ENCODE assay signal across 20 cellular contexts in genomic region chr9:86703346-86703745, GRCh38.
DNase-seq lines count a peak whose midpoint lies in the region; ATAC-seq, FAIRE-seq and TF ChIP-seq lines count a peak whose summit lies in the region.
"Had no signal": no experiment of that assay in that cellular context is flagged by ENCODE, and none has a peak within 500 bp of the region (broad histone marks: within the 10 kb centered on the region; RNA-seq: fewer than 3 reads in every experiment).

No MANE protein-coding gene starts in this region.

- no peak for ATAC-seq in T-helper 17 cell
- ATAC-seq: GM12878, GM23338, Right ventricle myocardium inferior had no signal

- no peak overlapping the region for H3K27ac Mint-ChIP-seq in astrocyte (ENCODE audit: unreplicated experiment)
- H3K27ac Mint-ChIP-seq in T-helper 17 cell = no peak overlapping the region
- H3K27ac Mint-ChIP-seq: CD4-positive, CD25-positive, alpha-beta regulatory T cell; GM23338 had no signal

- TF ChIP-seq EP300 in esophagus muscularis mucosa (IDR thresholded peaks at IDR 0.05) = no peak
- TF ChIP-seq EP300 in neural cell (conservative IDR thresholded peaks at IDR 0.05; ENCODE audit: poor library complexity, severe bottlenecking) = no peak

- H3K27me3 ChIP-seq in astrocyte (ENCODE audit: insufficient read depth, low read length) = no peaks in the 10 kb centered on the region
- H3K27me3 ChIP-seq in esophagus muscularis mucosa = no peaks in the 10 kb centered on the region
- H3K27me3 ChIP-seq in neural cell (ENCODE audit: insufficient read depth, low read depth, low read length) = no peaks in the 10 kb centered on the region
- H3K27me3 ChIP-seq: SJSA1 had no signal

- CTCF ChIA-PET in HEK293 (lab: Yijun Ruan, JAX) = interaction anchor here (0.5 kb wide), 1 partner anchor 232 kb away, joined by 3 read pairs; no protein-coding TSS in a partner anchor

- no peak for TF ChIP-seq POLR2A in esophagus muscularis mucosa (IDR thresholded peaks at IDR 0.05; ENCODE audit: low read depth)

- no peaks in the 10 kb centered on the region for H3K4me1 ChIP-seq in HEK293 (ENCODE audit: control insufficient read depth, insufficient read depth, low read length)
- peaks cover 4% of the 10 kb centered on the region for H3K4me1 ChIP-seq in astrocyte (ENCODE audit: insufficient read depth, low read length)
- H3K4me1 ChIP-seq in esophagus muscularis mucosa = peaks cover 4 to 30% (median 24%) of the 10 kb centered on the region in 4 donors
- H3K4me1 ChIP-seq: SJSA1 had no signal

- H3K9ac ChIP-seq in astrocyte (ENCODE audit: low read length) (no peak overlapping the region), neural cell (ENCODE audit: low read length) (no peak overlapping the region)

- TF ChIP-seq CTCF in HEK293 (tag by site-specific recombination; IDR thresholded peaks at IDR 0.05) (no peak), astrocyte (IDR thresholded peaks at IDR 0.05; ENCODE audit: insufficient read depth, low read depth, low read length) (no peak), esophagus muscularis mucosa (IDR thresholded peaks at IDR 0.05) (no peak), neural cell (IDR thresholded peaks at IDR 0.05; ENCODE audit: poor library complexity, severe bottlenecking) (no peak)

- H3K36me3 ChIP-seq in HEK293 (ENCODE audit: control insufficient read depth in 2 of 2, insufficient read depth in 1 of 2, low read length in 2 of 2) (no peaks in the 10 kb centered on the region), astrocyte (ENCODE audit: insufficient read depth, low read length) (no peaks in the 10 kb centered on the region), esophagus muscularis mucosa (no peaks in the 10 kb centered on the region), neural cell (ENCODE audit: insufficient read depth, low read length) (no peaks in the 10 kb centered on the region)
- H3K36me3 ChIP-seq: SJSA1 had no signal

- POLR2A ChIA-PET in HEK293 (lab: Yijun Ruan, JAX) = interaction anchor here (0.6 kb wide), 1 partner anchor 101 kb away, joined by 3 read pairs; no protein-coding TSS in a partner anchor

- no peak for FAIRE-seq in astrocyte (lab: Jason Lieb, UNC)
- FAIRE-seq: GM12878 had no signal

- no peak overlapping the region for H3K4me3 ChIP-seq in HEK293 (ENCODE audit: low read depth, low read length)
- H3K4me3 ChIP-seq in astrocyte (ENCODE audit: insufficient read depth, low read depth, low read length) = no peak overlapping the region
- H3K4me3 ChIP-seq in esophagus muscularis mucosa = no peak overlapping the region
- no peak overlapping the region for H3K4me3 ChIP-seq in neural cell (ENCODE audit: low read length)
- H3K4me3 ChIP-seq: GM12878, GM23338, SJSA1 had no signal

- H2AFZ ChIP-seq in astrocyte (ENCODE audit: low read depth, low read length) (no peak overlapping the region), neural cell (ENCODE audit: low read depth, low read length) (no peak overlapping the region)
- H2AFZ ChIP-seq: GM23338 had no signal

- no peaks in the 10 kb centered on the region for H3K9me2 ChIP-seq in neural cell (ENCODE audit: insufficient read depth, low read length)

- H3K4me1 Mint-ChIP-seq in astrocyte (ENCODE audit: low read depth, unreplicated experiment) (peaks cover 11% of the 10 kb centered on the region), T-helper 17 cell (peaks cover 2% of the 10 kb centered on the region)
- H3K4me1 Mint-ChIP-seq: CD4-positive, CD25-positive, alpha-beta regulatory T cell had no signal

- 74% methylated on average over 6 of the region's 6 CpGs for WGBS in esophagus muscularis mucosa

- no peaks in the 10 kb centered on the region for H3K79me2 ChIP-seq in astrocyte (ENCODE audit: insufficient read depth, low read length)
- H3K79me2 ChIP-seq in neural cell (replicated peaks; ENCODE audit: insufficient read depth, low read length) = no peaks in the 10 kb centered on the region

- no peaks in the 10 kb centered on the region for H3K36me3 Mint-ChIP-seq in astrocyte (ENCODE audit: low read depth, unreplicated experiment)
- H3K36me3 Mint-ChIP-seq in T-helper 17 cell (ENCODE audit: low read depth) = no peaks in the 10 kb centered on the region
- H3K36me3 Mint-ChIP-seq: CD4-positive, CD25-positive, alpha-beta regulatory T cell had no signal

- H3K9me3 Mint-ChIP-seq in astrocyte (ENCODE audit: unreplicated experiment) = peaks cover 9% of the 10 kb centered on the region
- H3K9me3 Mint-ChIP-seq: GM23338 had no signal

- intact Hi-C loops in esophagus muscularis mucosa (cut with DNase I) = loop anchor here (5.0 kb wide), 1 partner anchor 49 kb away; no protein-coding TSS in a partner anchor

- DNase-seq in astrocyte (ENCODE audit: low read depth) = peak; percentile 47
- DNase-seq in esophagus muscularis mucosa (ENCODE audit: extremely low spot score) = peak; percentile 39
- DNase-seq in activated effector memory CD4-positive, alpha-beta T cell treated with anti-CD3 and anti-CD28 coated beads, Interleukin-2, amount 50 U/mL, for 16 hours = no peak
- DNase-seq in activated CD8-positive, alpha-beta memory T cell treated with anti-CD3 and anti-CD28 coated beads for 24 hours = no peak
- no peak for DNase-seq in T-helper 17 cell
- DNase-seq: CD4-positive, CD25-positive, alpha-beta regulatory T cell; DMS79; HCEC 1CT; NCI-H1105 treated with DMSO at 0.1 percent for 48 hours; NCI-H1694; NCI-H2081; NCI-H2171; NCI-H524 treated with DMSO at 0.1 percent for 48 hours; SW 1271 had no signal

- H3K4me2 ChIP-seq in astrocyte (ENCODE audit: low read length) (no peak overlapping the region), neural cell (ENCODE audit: low read length) (no peak overlapping the region)
- H3K4me2 ChIP-seq: GM23338 had no signal

- H3F3A ChIP-seq in neural cell (ENCODE audit: insufficient read depth, low read length, poor library complexity, severe bottlenecking) = no peaks in the 10 kb centered on the region

- no peak for TF ChIP-seq RAD21 in neural cell (conservative IDR thresholded peaks at IDR 0.05)

- H4K20me1 ChIP-seq in astrocyte (ENCODE audit: insufficient read depth, low read length) = no peaks in the 10 kb centered on the region
- no peaks in the 10 kb centered on the region for H4K20me1 ChIP-seq in neural cell (ENCODE audit: insufficient read depth)

- H3K27me3 Mint-ChIP-seq in astrocyte (ENCODE audit: low read depth, unreplicated experiment) = peaks cover 2% of the 10 kb centered on the region
- peaks cover 14% of the 10 kb centered on the region for H3K27me3 Mint-ChIP-seq in T-helper 17 cell
- H3K27me3 Mint-ChIP-seq: CD4-positive, CD25-positive, alpha-beta regulatory T cell had no signal

- H3K9me3 ChIP-seq in HEK293 (ENCODE audit: control insufficient read depth, insufficient read depth, low read depth, low read length) = no peaks in the 10 kb centered on the region
- H3K9me3 ChIP-seq in astrocyte (ENCODE audit: insufficient read depth, low read depth, low read length) = no peaks in the 10 kb centered on the region
- H3K9me3 ChIP-seq in esophagus muscularis mucosa = no peaks in the 10 kb centered on the region
- H3K9me3 ChIP-seq in neural cell (ENCODE audit: low read length) = no peaks in the 10 kb centered on the region
- H3K9me3 ChIP-seq in T-helper 17 cell (ENCODE audit: control insufficient read depth, low read length, poor library complexity, severe bottlenecking) = no peaks in the 10 kb centered on the region
- H3K9me3 ChIP-seq: SJSA1 had no signal

- no peak overlapping the region for H3K27ac ChIP-seq in HEK293 (ENCODE audit: extremely low read depth, low read depth, low read length)
- H3K27ac ChIP-seq in astrocyte (ENCODE audit: low read depth, low read length) = no peak overlapping the region
- no peak overlapping the region for H3K27ac ChIP-seq in esophagus muscularis mucosa (replicated peaks in 1 of 4)
- H3K27ac ChIP-seq in neural cell (ENCODE audit: low read length) = no peak overlapping the region
- H3K27ac ChIP-seq: SJSA1 had no signal

- H3K4me3 Mint-ChIP-seq in astrocyte (ENCODE audit: unreplicated experiment) (no peak overlapping the region), T-helper 17 cell (no peak overlapping the region)
- H3K4me3 Mint-ChIP-seq: CD4-positive, CD25-positive, alpha-beta regulatory T cell; GM23338 had no signal

TF ChIP-seq in HEK293, 187 proteins besides CTCF, POLR2A, EP300 and RAD21 (continues in another document):
- TF ChIP-seq KLF9 (tag by site-specific recombination; IDR thresholded peaks at IDR 0.05; ENCODE audit: low read depth) (no peak), ZNF776 (tag by site-specific recombination; IDR thresholded peaks at IDR 0.05; ENCODE audit: borderline replicate concordance) (no peak), BCL11B (tag by site-specific recombination; IDR thresholded peaks at IDR 0.05; ENCODE audit: low read depth) (no peak), ATF2 (tag by site-specific recombination; IDR thresholded peaks at IDR 0.05; ENCODE audit: low read depth) (0 out of 2 replicates have a peak, but pooled peaks have one; percentile 21)

TF ChIP-seq in neural cell, 6 proteins besides CTCF, POLR2A, EP300 and RAD21:
- TF ChIP-seq EZH2 (IDR thresholded peaks at IDR 0.05; ENCODE audit: borderline replicate concordance, insufficient read depth, low read length, poor library complexity, severe bottlenecking) (no peak), TAF1 (IDR thresholded peaks at IDR 0.05; ENCODE audit: low read depth) (no peak), POLR2AphosphoS5 (IDR thresholded peaks at IDR 0.05) (peak; percentile 32)

Comparison
In these comparisons a context has a peak if more than half of its experiments do, and no peak if none do; other contexts are left out.
1. DNase-seq: peak in astrocyte (single experiment) and esophagus muscularis mucosa (single experiment); none in activated effector memory CD4-positive, alpha-beta T cell treated with anti-CD3 and anti-CD28 coated beads, Interleukin-2, amount 50 U/mL, for 16 hours (single experiment), activated CD8-positive, alpha-beta memory T cell treated with anti-CD3 and anti-CD28 coated beads for 24 hours (single experiment) and T-helper 17 cell (0 of 3).